In genomic region chr4:112145326-112145819, GRCh38 we compare ENCODE assay signal across 1 cellular context.
TF ChIP-seq lines count a peak whose summit lies in the region.

Gene FAM241A (plus strand): TSS chr4:112145454. CDS start chr4:112145581, 127 bp downstream.

TF ChIP-seq in HepG2, 621 proteins besides CTCF, POLR2A, EP300 and RAD21 (continued from another document and continues in another):
- no peak for TF ChIP-seq ZNF407 (CRISPR knock-in tag; IDR thresholded peaks at IDR 0.05; ENCODE audit: not compliant biosample characterization)
- TF ChIP-seq ZNF17 (CRISPR knock-in tag; IDR thresholded peaks at IDR 0.05) = no peak
- no peak for TF ChIP-seq HNRNPK (IDR thresholded peaks at IDR 0.05; ENCODE audit: low read depth, low read length, poor library complexity, severe bottlenecking)
- TF ChIP-seq CAMTA2 (CRISPR knock-in tag; IDR thresholded peaks at IDR 0.05; ENCODE audit: borderline replicate concordance) = no peak
- peak; percentile 69 for TF ChIP-seq RBFOX2 (IDR thresholded peaks at IDR 0.05; ENCODE audit: low read depth, low read length)
- 0 out of 2 replicates have a peak, but pooled peaks have one; percentile 41 for TF ChIP-seq ZNF142 (CRISPR knock-in tag; IDR thresholded peaks at IDR 0.05)
- TF ChIP-seq ZNF747 (CRISPR knock-in tag; IDR thresholded peaks at IDR 0.05; ENCODE audit: borderline replicate concordance) = no peak
- TF ChIP-seq FOXJ3 (CRISPR knock-in tag; IDR thresholded peaks at IDR 0.05; ENCODE audit: borderline replicate concordance) = no peak
- TF ChIP-seq YY1 (IDR thresholded peaks at IDR 0.05; ENCODE audit: insufficient read depth, insufficient replicate concordance, low read depth, low read length) = no peak
- 0 out of 2 replicates have a peak, but pooled peaks have one; percentile 55 for TF ChIP-seq CCDC6 (CRISPR knock-in tag; IDR thresholded peaks at IDR 0.05)
- TF ChIP-seq CBFB (CRISPR knock-in tag; IDR thresholded peaks at IDR 0.05) = 0 out of 2 replicates have a peak, but pooled peaks have one; percentile 15
- no peak for TF ChIP-seq SIX4 (CRISPR knock-in tag; IDR thresholded peaks at IDR 0.05)
- 0 out of 2 replicates have a peak, but pooled peaks have one; percentile 10 for TF ChIP-seq ATF3 (CRISPR knock-in tag; IDR thresholded peaks at IDR 0.05)
- peak; percentile 65 for TF ChIP-seq POLR2G (IDR thresholded peaks at IDR 0.05; ENCODE audit: low read depth, low read length)
- no peak for TF ChIP-seq CENPT (CRISPR knock-in tag; IDR thresholded peaks at IDR 0.05; ENCODE audit: low read depth)
- TF ChIP-seq ZBTB4 (CRISPR knock-in tag; IDR thresholded peaks at IDR 0.05; ENCODE audit: borderline replicate concordance) = no peak
- no peak for TF ChIP-seq ZNF704 (CRISPR knock-in tag; IDR thresholded peaks at IDR 0.05; ENCODE audit: borderline replicate concordance)
- no peak for TF ChIP-seq RBM22 (optimal IDR thresholded peaks at IDR 0.05; ENCODE audit: low read length)
- TF ChIP-seq NCOR1 (IDR thresholded peaks at IDR 0.05; ENCODE audit: borderline replicate concordance, low read length) = no peak
- no peak for TF ChIP-seq RERE (CRISPR knock-in tag; IDR thresholded peaks at IDR 0.05; ENCODE audit: low read depth)
- no peak for TF ChIP-seq MATR3 (CRISPR knock-in tag; IDR thresholded peaks at IDR 0.05)
- TF ChIP-seq ADNP (CRISPR knock-in tag; IDR thresholded peaks at IDR 0.05) = no peak
- TF ChIP-seq ZMAT5 (CRISPR knock-in tag; IDR thresholded peaks at IDR 0.05; ENCODE audit: borderline replicate concordance, low read depth) = no peak
- peak; percentile 44 for TF ChIP-seq FOXO1 (CRISPR knock-in tag; IDR thresholded peaks at IDR 0.05)
- TF ChIP-seq ATF7-NPFF (CRISPR knock-in tag; IDR thresholded peaks at IDR 0.05; ENCODE audit: low read depth) = no peak; the same call in 1 of the 2 replicates
- TF ChIP-seq ZFP82 (CRISPR knock-in tag; IDR thresholded peaks at IDR 0.05; ENCODE audit: borderline replicate concordance) = no peak
